ENCODE assay signal across 13 cellular contexts in the genomic region with DNA sequence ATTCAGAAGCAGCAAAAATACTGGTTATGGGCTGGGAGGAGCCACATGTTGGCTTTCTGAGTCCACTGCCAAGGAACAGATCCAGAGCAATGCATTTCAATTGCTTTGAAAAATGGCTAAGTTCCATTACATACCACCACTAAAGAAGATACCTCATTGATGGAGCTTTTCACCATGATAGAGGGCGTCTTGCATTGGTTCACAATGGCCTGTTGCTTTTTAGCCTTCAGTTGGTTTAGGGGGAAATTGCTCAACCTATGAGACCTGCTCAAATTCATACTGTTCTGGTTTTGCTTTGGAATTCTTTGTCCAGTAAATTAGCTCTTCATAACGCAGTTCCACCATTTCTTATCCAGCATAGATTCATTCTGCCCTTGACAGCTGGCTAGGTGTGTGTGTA. TPM values are rescaled to one million over a fixed set of nuclear protein-coding genes. Genes with fewer than 3 reads are reported as not detected.
DNase-seq lines count a peak whose midpoint lies in the region; ATAC-seq, FAIRE-seq and TF ChIP-seq lines count a peak whose summit lies in the region.
"Had no signal": no experiment of that assay in that cellular context is flagged by ENCODE, and none has a peak within 500 bp of the region (broad histone marks: within the 10 kb centered on the region; RNA-seq: fewer than 3 reads in every experiment).

No MANE protein-coding gene starts in this region.

- TF ChIP-seq RAD21 in K562 (CRISPR knock-in tag; conservative IDR thresholded peaks at IDR 0.05 in 1 of 2, IDR thresholded peaks at IDR 0.05 in 1 of 2) = no peak

- no peak for DNase-seq in activated naive CD4-positive, alpha-beta T cell treated with anti-CD3 and anti-CD28 coated beads, Interleukin-2, amount 10 ng/mL, durations not matched to agents 7 days and 5 days
- DNase-seq in activated naive CD4-positive, alpha-beta T cell treated with Interleukin-2 at 50 U/mL for 16 hours = no peak
- DNase-seq in OCI-LY7 (ENCODE audit: low spot score) (no peak), K562 (ENCODE audit: extremely low read depth in 1 of 4, low spot score in 3 of 4) (no peak), neural progenitor cell (ENCODE audit: low spot score) (no peak), A172 (ENCODE audit: low spot score) (no peak), thyroid gland (no peak)
- DNase-seq: DMS79 had no signal

- intact Hi-C loops in OCI-LY7 (cut with micrococcal nuclease; ENCODE audit: unreplicated experiment) = loop anchor here (2.0 to 10.0 kb wide), 3 partner anchors 59 to 501 kb away; no protein-coding TSS in a partner anchor
- intact Hi-C loops in K562 (cut with micrococcal nuclease) = loop anchor here (1.0 to 5.0 kb wide), 5 partner anchors 55 to 319 kb away; a partner anchor contains a TSS
- intact Hi-C loops in thyroid gland (cut with DNase I) = loop anchor here (10.0 kb wide), 1 partner anchor 321 kb away; no protein-coding TSS in a partner anchor

- no peak for FAIRE-seq in K562 (lab: Jason Lieb, UNC)
- FAIRE-seq: H54 had no signal

- 10% methylated on average over 2 of the region's 2 CpGs for WGBS in K562 (ENCODE audit: insufficient coverage, low coverage, missing lambda C conversion rate)
- WGBS in thyroid gland, 2 donors = 46 to 48% methylated on average over 2 of the region's 2 CpGs

- POLR2A ChIA-PET in OCI-LY7 (lab: Charles Lee) (interaction anchor here (0.7 to 0.9 kb wide), 3 partner anchors 14 to 334 kb away, joined by 3 read pairs; no protein-coding TSS in a partner anchor), K562 (lab: Yijun Ruan, JAX) (interaction anchor here (1.0 kb wide), 2 partner anchors 15 to 288 kb away, joined by 3 to 4 read pairs; no protein-coding TSS in a partner anchor)

- H3K9me3 ChIP-seq in OCI-LY7 (ENCODE audit: low read length) (no peaks in the 10 kb centered on the region), K562 (replicated peaks; ENCODE audit: control insufficient read depth, insufficient read depth, low read depth, low read length) (no peaks in the 10 kb centered on the region), neural progenitor cell (ENCODE audit: low read depth) (no peaks in the 10 kb centered on the region), thyroid gland (no peaks in the 10 kb centered on the region)

- H3K36me3 Mint-ChIP-seq in activated naive CD4-positive, alpha-beta T cell treated with anti-CD3 and anti-CD28 coated beads, Interleukin-2, amount 10 ng/mL, durations not matched to agents 7 days and 5 days = peaks cover 50% of the 10 kb centered on the region
- H3K36me3 Mint-ChIP-seq in stimulated activated memory B cell treated with anti-CD40 and anti-IgM and Interleukin-4, amounts not matched to agents 10 μg/mL and 1 μg/mL and 100 μg/mL, for 72 hours = peaks cover 44% of the 10 kb centered on the region
- H3K36me3 Mint-ChIP-seq in neural progenitor cell = no peaks in the 10 kb centered on the region
- H3K36me3 Mint-ChIP-seq: type B pancreatic cell had no signal

- H3K27me3 ChIP-seq in K562 (ENCODE audit: control insufficient read depth in 2 of 2, insufficient read depth in 2 of 2, low read length in 2 of 2) (no peaks in the 10 kb centered on the region), neural progenitor cell (no peaks in the 10 kb centered on the region), thyroid gland (no peaks in the 10 kb centered on the region)

- H3K27ac Mint-ChIP-seq in activated naive CD4-positive, alpha-beta T cell treated with anti-CD3 and anti-CD28 coated beads, Interleukin-2, amount 10 ng/mL, durations not matched to agents 7 days and 5 days = peak overlapping the region; percentile 17
- peak overlapping the region; percentile 70 for H3K27ac Mint-ChIP-seq in stimulated activated memory B cell treated with anti-CD40 and anti-IgM and Interleukin-4, amounts not matched to agents 10 μg/mL and 1 μg/mL and 100 μg/mL, for 72 hours
- no peak overlapping the region for H3K27ac Mint-ChIP-seq in neural progenitor cell

- H3K9me3 Mint-ChIP-seq in activated naive CD4-positive, alpha-beta T cell treated with anti-CD3 and anti-CD28 coated beads, Interleukin-2, amount 10 ng/mL, durations not matched to agents 7 days and 5 days = no peaks in the 10 kb centered on the region
- no peaks in the 10 kb centered on the region for H3K9me3 Mint-ChIP-seq in stimulated activated memory B cell treated with anti-CD40 and anti-IgM and Interleukin-4, amounts not matched to agents 10 μg/mL and 1 μg/mL and 100 μg/mL, for 72 hours
- no peaks in the 10 kb centered on the region for H3K9me3 Mint-ChIP-seq in neural progenitor cell
- H3K9me3 Mint-ChIP-seq: type B pancreatic cell had no signal

- H3K4me3 ChIP-seq in OCI-LY7 (ENCODE audit: low read depth, low read length, poor library complexity, severe bottlenecking) (no peak overlapping the region), K562 (no peak overlapping the region), neural progenitor cell (no peak overlapping the region), thyroid gland (replicated peaks in 1 of 3) (no peak overlapping the region)

- no peak for TF ChIP-seq CTCF in OCI-LY7 (conservative IDR thresholded peaks at IDR 0.05; ENCODE audit: low read length)
- no peak for TF ChIP-seq CTCF in K562 (IDR thresholded peaks at IDR 0.05 in 2 of 3, conservative IDR thresholded peaks at IDR 0.05 in 1 of 3; ENCODE audit: insufficient read depth in 2 of 3, low read depth in 1 of 3, low read length in 3 of 3)
- TF ChIP-seq CTCF in neural progenitor cell (IDR thresholded peaks at IDR 0.05) = no peak
- no peak for TF ChIP-seq CTCF in thyroid gland (IDR thresholded peaks at IDR 0.05)

- no peaks in the 10 kb centered on the region for H3F3A ChIP-seq in neural progenitor cell (ENCODE audit: low read depth)

- H3K4me1 Mint-ChIP-seq in activated naive CD4-positive, alpha-beta T cell treated with anti-CD3 and anti-CD28 coated beads, Interleukin-2, amount 10 ng/mL, durations not matched to agents 7 days and 5 days = peaks cover 35% of the 10 kb centered on the region
- peaks cover 34% of the 10 kb centered on the region for H3K4me1 Mint-ChIP-seq in stimulated activated memory B cell treated with anti-CD40 and anti-IgM and Interleukin-4, amounts not matched to agents 10 μg/mL and 1 μg/mL and 100 μg/mL, for 72 hours
- peaks cover 9% of the 10 kb centered on the region for H3K4me1 Mint-ChIP-seq in neural progenitor cell

- TF ChIP-seq POLR2A in K562 (conservative IDR thresholded peaks at IDR 0.05) (no peak), thyroid gland (IDR thresholded peaks at IDR 0.05) (no peak)

- H3K9ac ChIP-seq in K562 (ENCODE audit: insufficient read depth in 1 of 2, low read depth in 2 of 2, low read length in 2 of 2) (no peak overlapping the region), neural progenitor cell (no peak overlapping the region)

- in situ Hi-C loops in K562 (cut with MboI) = no loop called here

- CTCF ChIA-PET in activated naive CD4-positive, alpha-beta T cell treated with anti-CD3 and anti-CD28 coated beads, Interleukin-2, amount 10 ng/mL, durations not matched to agents 7 days and 5 days (lab: Charles Lee) = interaction anchor here (0.6 to 3.1 kb wide), 23 partner anchors 8 to 502 kb away, joined by 3 to 15 read pairs (median 4); no protein-coding TSS in a partner anchor
- CTCF ChIA-PET in OCI-LY7 (lab: Charles Lee; ENCODE audit: unreplicated experiment) = interaction anchor here (0.8 to 1.0 kb wide), 3 partner anchors 16 to 47 kb away, joined by 3 read pairs; no protein-coding TSS in a partner anchor
- CTCF ChIA-PET in K562 (lab: Yijun Ruan, JAX; ENCODE audit: low intra/inter-chr PET ratio) = interaction anchor here (0.9 to 1.6 kb wide), 4 partner anchors 74 to 319 kb away, joined by 3 to 8 read pairs (median 6); no protein-coding TSS in a partner anchor

- peaks cover 8% of the 10 kb centered on the region for H3K27me3 Mint-ChIP-seq in activated naive CD4-positive, alpha-beta T cell treated with anti-CD3 and anti-CD28 coated beads, Interleukin-2, amount 10 ng/mL, durations not matched to agents 7 days and 5 days
- no peaks in the 10 kb centered on the region for H3K27me3 Mint-ChIP-seq in stimulated activated memory B cell treated with anti-CD40 and anti-IgM and Interleukin-4, amounts not matched to agents 10 μg/mL and 1 μg/mL and 100 μg/mL, for 72 hours
- peaks cover 2% of the 10 kb centered on the region for H3K27me3 Mint-ChIP-seq in neural progenitor cell (ENCODE audit: insufficient read depth, low read depth)
- H3K27me3 Mint-ChIP-seq: type B pancreatic cell had no signal

- BruUV-seq in OCI-LY7 (replicated peaks; lab: Mats Ljungman, UMichigan) (TSS peak; percentile 86), K562 (replicated peaks; lab: Mats Ljungman, UMichigan) (TSS peak; percentile 78)

- H3K27ac ChIP-seq in OCI-LY7 (ENCODE audit: low read depth, low read length, poor library complexity, severe bottlenecking) (no peak overlapping the region), K562 (ENCODE audit: extremely low read depth, low read depth, low read length) (0 out of 3 replicates have a peak overlapping the region, but pooled peaks have one; percentile 19), neural progenitor cell (no peak overlapping the region), thyroid gland (no peak overlapping the region)

- H3K4me3 Mint-ChIP-seq in activated naive CD4-positive, alpha-beta T cell treated with anti-CD3 and anti-CD28 coated beads, Interleukin-2, amount 10 ng/mL, durations not matched to agents 7 days and 5 days = no peak overlapping the region
- H3K4me3 Mint-ChIP-seq in stimulated activated memory B cell treated with anti-CD40 and anti-IgM and Interleukin-4, amounts not matched to agents 10 μg/mL and 1 μg/mL and 100 μg/mL, for 72 hours = no peak overlapping the region
- H3K4me3 Mint-ChIP-seq in neural progenitor cell = no peak overlapping the region
- H3K4me3 Mint-ChIP-seq: type B pancreatic cell had no signal

- H2AFZ ChIP-seq in OCI-LY7 (ENCODE audit: low read length) (no peak overlapping the region), K562 (ENCODE audit: low read depth, low read length) (no peak overlapping the region), neural progenitor cell (replicated peaks) (no peak overlapping the region)

- H3K4me2 ChIP-seq in OCI-LY7 (ENCODE audit: low read length) (no peak overlapping the region), K562 (ENCODE audit: insufficient read depth, low read length) (no peak overlapping the region), neural progenitor cell (no peak overlapping the region)

- H3K36me3 ChIP-seq in OCI-LY7 (ENCODE audit: insufficient read depth, low read length) (peaks cover 65% of the 10 kb centered on the region), K562 (ENCODE audit: control insufficient read depth, insufficient read depth, low read length) (peaks cover 46% of the 10 kb centered on the region; the same call in 2 of the 3 replicates), neural progenitor cell (no peaks in the 10 kb centered on the region), thyroid gland (no peaks in the 10 kb centered on the region)

- no peak for TF ChIP-seq EP300 in K562 (IDR thresholded peaks at IDR 0.05; ENCODE audit: low read length)

- H3K4me1 ChIP-seq in OCI-LY7 (ENCODE audit: insufficient read depth, low read length, poor library complexity, severe bottlenecking) = peaks cover 15% of the 10 kb centered on the region
- H3K4me1 ChIP-seq in K562 (replicated peaks in 1 of 2; ENCODE audit: control insufficient read depth in 2 of 2, insufficient read depth in 2 of 2, low read length in 2 of 2) = peaks cover under 1 to 23% of the 10 kb centered on the region in 2 experiments; a peak in 3 of 5 replicates
- H3K4me1 ChIP-seq in neural progenitor cell = no peaks in the 10 kb centered on the region
- peaks cover 9 to 10% of the 10 kb centered on the region in 2 donors for H3K4me1 ChIP-seq in thyroid gland

- H3K9me1 ChIP-seq in K562 (ENCODE audit: control insufficient read depth, insufficient read depth, low read length) = no peaks in the 10 kb centered on the region

- H4K20me1 ChIP-seq in OCI-LY7 (ENCODE audit: insufficient read depth, low read length) (no peaks in the 10 kb centered on the region), K562 (replicated peaks; ENCODE audit: control insufficient read depth, insufficient read depth, low read length) (no peaks in the 10 kb centered on the region), neural progenitor cell (ENCODE audit: low read depth) (no peaks in the 10 kb centered on the region)

- no peaks in the 10 kb centered on the region for H3K79me2 ChIP-seq in OCI-LY7 (ENCODE audit: insufficient read depth, low read depth, low read length)
- H3K79me2 ChIP-seq in K562 (ENCODE audit: control insufficient read depth, insufficient read depth, low read length) = no peaks in the 10 kb centered on the region
- no peaks in the 10 kb centered on the region for H3K79me2 ChIP-seq in neural progenitor cell (ENCODE audit: low read depth)

- no peak; the same call in 2 of the 3 replicates for ATAC-seq in K562
- no peak for ATAC-seq in stimulated activated memory B cell treated with anti-CD40 and anti-IgM and Interleukin-4, amounts not matched to agents 10 μg/mL and 1 μg/mL and 100 μg/mL, for 72 hours

- H3K9me2 ChIP-seq in OCI-LY7 (ENCODE audit: insufficient read depth, low read length) = no peaks in the 10 kb centered on the region

RNA-seq across cellular contexts. Expression of a gene that starts 21.2 kb away (rescaled TPM):
- not detected in 2 replicates for total RNA-seq in OCI-LY7 (2014; rRNA removed; shearing (Covaris generic))
- not detected in 2 replicates for total RNA-seq in OCI-LY7 (2022)
- not detected in 2 replicates for total RNA-seq in K562 (2011; cell fraction: chromatin; rRNA removed; ENCODE audit: low replicate concordance)
- total RNA-seq in K562 (2011; cell fraction: nucleolus; rRNA removed) = not detected in 2 replicates
- total RNA-seq in K562 (2011; cell fraction: nucleoplasm; rRNA removed) = not detected in 2 replicates
- total RNA-seq in K562 (2014; rRNA removed) = not detected in 2 replicates
- total RNA-seq in K562 (2014; rRNA removed; fragmentation: Illumina TruSeq; extraction: Trizol) = not detected in 2 replicates
- total RNA-seq in K562 (2015; rRNA removed; fragmentation: Illumina TruSeq; extraction: Trizol) = not detected in 2 replicates
- total RNA-seq in K562 (2021) = 0.13 and 0.16 TPM in 2 replicates
- polyA plus RNA-seq in K562 (2011; rRNA removed) = not detected in 2 replicates
- not detected in 2 replicates for polyA plus RNA-seq in K562 (2011; cell fraction: cytosol; rRNA removed)
- polyA plus RNA-seq in K562 (2011; cell fraction: nucleus; rRNA removed) = not detected in 2 replicates
- polyA plus RNA-seq in K562 (2012) = 0.04 and 0.10 TPM in 2 replicates
- not detected in 2 replicates for polyA plus RNA-seq in K562 (2014; fragmentation: Illumina TruSeq; extraction: Trizol)
- under 1 TPM; 0.03 to 0.07 TPM for polyA plus RNA-seq in K562 (2014; fragmentation: Nextera tagmentation; extraction: Ambion mirVana)
- not detected in 2 replicates for polyA plus RNA-seq in K562 (2014; rRNA removed)
- polyA minus RNA-seq in K562 (2011; rRNA and poly(A)+ RNA removed) = not detected in 2 replicates
- polyA minus RNA-seq in K562 (2011; cell fraction: cytosol; rRNA and poly(A)+ RNA removed) = not detected in 2 replicates
- not detected in 2 replicates for polyA minus RNA-seq in K562 (2011; cell fraction: nucleus; rRNA and poly(A)+ RNA removed)
- not detected in 2 replicates for total RNA-seq in neural progenitor cell (ENCODE audit: low replicate concordance)
- not detected in 2 replicates for total RNA-seq in A172 (2014; rRNA removed; shearing (Covaris generic))
- total RNA-seq in thyroid gland = under 1 TPM in 2 of 4 donors, not detected in 2; 0.67 to 0.83 TPM
- total RNA-seq: frontal cortex, lung microvascular endothelial cell had no signal

RNA-seq across cellular contexts. Expression of a gene that starts 55.9 kb away (rescaled TPM):
- total RNA-seq in OCI-LY7 (2014; rRNA removed; shearing (Covaris generic)) = 292 and 319 TPM in 2 replicates
- total RNA-seq in OCI-LY7 (2022) (546 and 565 TPM in 2 replicates), K562 (2014; rRNA removed) (120 and 126 TPM in 2 replicates), K562 (2014; rRNA removed; fragmentation: Illumina TruSeq; extraction: Trizol) (179 and 208 TPM in 2 replicates), K562 (2015; rRNA removed; fragmentation: Illumina TruSeq; extraction: Trizol) (212 and 222 TPM in 2 replicates), K562 (2021) (157 and 163 TPM in 2 replicates), neural progenitor cell (ENCODE audit: low replicate concordance) (0.34 and 2.2 TPM in 2 replicates), thyroid gland (10 to 100 TPM in 2 of 4 donors, 1 to 10 TPM in 2; 8.7 to 27.3 (median 11.9) TPM)
- total RNA-seq in K562 (2011; cell fraction: chromatin; rRNA removed; ENCODE audit: low replicate concordance) = 33.3 and 88.1 TPM in 2 replicates
- total RNA-seq in K562 (2011; cell fraction: nucleolus; rRNA removed) = 20.0 and 28.2 TPM in 2 replicates
- total RNA-seq in K562 (2011; cell fraction: nucleoplasm; rRNA removed) = 41.3 and 46.6 TPM in 2 replicates
- polyA plus RNA-seq in K562 (2011; rRNA removed) (148 and 250 TPM in 2 replicates), K562 (2014; fragmentation: Illumina TruSeq; extraction: Trizol) (213 and 230 TPM in 2 replicates), K562 (2014; fragmentation: Nextera tagmentation; extraction: Ambion mirVana) (100 to 1,000 TPM in 1 of 2 experiments, 10 to 100 TPM in 1; 83.0 to 255 TPM), K562 (2014; rRNA removed) (124 and 135 TPM in 2 replicates)
- 50.2 and 172 TPM in 2 replicates for polyA plus RNA-seq in K562 (2011; cell fraction: cytosol; rRNA removed)
- polyA plus RNA-seq in K562 (2011; cell fraction: nucleus; rRNA removed) = 26.8 and 103 TPM in 2 replicates
- polyA plus RNA-seq in K562 (2012) = 184 and 318 TPM in 2 replicates
- 173 and 458 TPM in 2 replicates for polyA minus RNA-seq in K562 (2011; rRNA and poly(A)+ RNA removed)
- polyA minus RNA-seq in K562 (2011; cell fraction: cytosol; rRNA and poly(A)+ RNA removed) = 64.8 and 140 TPM in 2 replicates
- 16.2 and 85.0 TPM in 2 replicates for polyA minus RNA-seq in K562 (2011; cell fraction: nucleus; rRNA and poly(A)+ RNA removed)
- total RNA-seq in A172 (2014; rRNA removed; shearing (Covaris generic)) = 13.3 and 13.5 TPM in 2 replicates
- total RNA-seq: lung microvascular endothelial cell had no signal
